13 cellular contexts compared by ENCODE assay signal in the genomic region with DNA sequence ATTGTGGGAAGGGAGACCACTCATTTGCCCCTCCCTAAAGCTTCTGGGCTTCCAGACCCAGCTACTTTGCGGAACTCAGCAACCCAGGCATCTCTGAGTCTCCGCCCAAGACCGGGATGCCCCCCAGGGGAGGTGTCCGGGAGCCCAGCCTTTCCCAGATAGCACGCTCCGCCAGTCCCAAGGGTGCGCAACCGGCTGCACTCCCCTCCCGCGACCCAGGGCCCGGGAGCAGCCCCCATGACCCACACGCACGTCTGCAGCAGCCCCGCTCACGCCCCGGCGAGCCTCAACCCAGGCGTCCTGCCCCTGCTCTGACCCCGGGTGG. TPM values are rescaled to one million over a fixed set of nuclear protein-coding genes. Genes with fewer than 3 reads are reported as not detected.
A peak's percentile ranks its signal among the peaks of the same experiment; 100 is the strongest.
DNase-seq lines count a peak whose midpoint lies in the region; ATAC-seq, FAIRE-seq and TF ChIP-seq lines count a peak whose summit lies in the region.
"Had no signal": no experiment of that assay in that cellular context is flagged by ENCODE, and none has a peak within 500 bp of the region (broad histone marks: within the 10 kb centered on the region; RNA-seq: fewer than 3 reads in every experiment).

EPO (plus strand) TSS at position 149 of the 325 bp plus-strand sequence. CDS start 513 bp downstream, outside the sequence.

- peak; percentile 33 for DNase-seq in GM23338 (ENCODE audit: low spot score)
- no peak for DNase-seq in mammary epithelial cell
- no peak for DNase-seq in keratinocyte (ENCODE audit: low read depth, low spot score)
- DNase-seq in RCC 7860 (ENCODE audit: low spot score): no peak
- DNase-seq in activated naive CD4-positive, alpha-beta T cell treated with Interleukin-2 at 50 U/mL for 16 hours: no peak
- no peak for DNase-seq in NCI-H82 (lab: John Stamatoyannopoulos, UW)
- no peak for DNase-seq in NCI-H774 (lab: John Stamatoyannopoulos, UW)
- DNase-seq: caudate nucleus, erythroblast, NCI-H1417 treated with DMSO at 0.1 percent for 48 hours, NCI-H510A, sigmoid colon had no signal

- intact Hi-C loops in mammary epithelial cell (cut with micrococcal nuclease): loop anchor here (1.0 kb wide), 2 partner anchors 106 to 132 kb away; partner anchors contain the start of gene SLC12A9

- no peaks in the 10 kb centered on the region for H4K20me1 ChIP-seq in GM23338 (replicated peaks; ENCODE audit: insufficient read depth)
- H4K20me1 ChIP-seq in mammary epithelial cell (ENCODE audit: insufficient read depth, low read length): no peaks in the 10 kb centered on the region
- H4K20me1 ChIP-seq in keratinocyte (ENCODE audit: control insufficient read depth, extremely low read depth, insufficient read depth, low read length): no peaks in the 10 kb centered on the region

- H3K4me3 Mint-ChIP-seq in GM23338: peak within 1 kb of the TSS; percentile 70

- CTCF ChIA-PET in mammary epithelial cell (lab: Charles Lee; ENCODE audit: low non-redundant PET): interaction anchor here (1.3 kb wide), 1 partner anchor 132 kb away, joined by 3 read pairs; the partner anchor contains the start of gene SLC12A9

- H3K36me3 ChIP-seq in GM23338 (ENCODE audit: insufficient read depth) (no peaks in the 10 kb centered on the region), mammary epithelial cell (ENCODE audit: insufficient read depth, low read length) (no peaks in the 10 kb centered on the region), keratinocyte (ENCODE audit: control insufficient read depth in 2 of 2, extremely low read depth in 1 of 2, insufficient read depth in 2 of 2, low read length in 2 of 2) (no peaks in the 10 kb centered on the region), skeletal muscle satellite cell (ENCODE audit: insufficient read depth, low read length) (no peaks in the 10 kb centered on the region)
- H3K36me3 ChIP-seq: sigmoid colon had no signal

- H3K27me3 Mint-ChIP-seq in GM23338 (ENCODE audit: insufficient read depth, low read depth, poor library complexity): peaks cover 42% of the 10 kb centered on the region

- TF ChIP-seq CTCF in GM23338 (conservative IDR thresholded peaks at IDR 0.05; ENCODE audit: low read depth in 2 of 2): no peak
- no peak for TF ChIP-seq CTCF in mammary epithelial cell (conservative IDR thresholded peaks at IDR 0.05 in 1 of 2, IDR thresholded peaks at IDR 0.05 in 1 of 2; ENCODE audit: extremely low read depth in 1 of 2, insufficient read depth in 1 of 2, low read depth in 1 of 2, low read length in 2 of 2)
- no peak for TF ChIP-seq CTCF in keratinocyte (optimal IDR thresholded peaks at IDR 0.05 in 1 of 3, IDR thresholded peaks at IDR 0.05 in 1 of 3, conservative IDR thresholded peaks at IDR 0.05 in 1 of 3; ENCODE audit: extremely low read depth in 1 of 3, insufficient read depth in 2 of 3, low read length in 3 of 3)

- H3K27ac Mint-ChIP-seq in GM23338: no peak within 1 kb of the TSS

- peaks cover 7% of the 10 kb centered on the region for H3K4me1 Mint-ChIP-seq in GM23338

- H3K36me3 Mint-ChIP-seq in GM23338 (ENCODE audit: low read depth): no peaks in the 10 kb centered on the region

- no peak within 1 kb of the TSS for H3K9ac ChIP-seq in mammary epithelial cell (ENCODE audit: insufficient read depth, low read length)
- no peak within 1 kb of the TSS for H3K9ac ChIP-seq in keratinocyte (ENCODE audit: control insufficient read depth, extremely low read depth, insufficient read depth, low read length)
- no peak within 1 kb of the TSS for H3K9ac ChIP-seq in skeletal muscle satellite cell (ENCODE audit: low read depth, low read length)

- FAIRE-seq in keratinocyte (lab: Jason Lieb, UNC) (no peak), RCC 7860 (lab: Jason Lieb, UNC) (no peak)

- H3K9me3 ChIP-seq in mammary epithelial cell (replicated peaks; ENCODE audit: insufficient read depth, low read length) (no peaks in the 10 kb centered on the region), keratinocyte (ENCODE audit: control insufficient read depth, low read depth, low read length) (no peaks in the 10 kb centered on the region), skeletal muscle satellite cell (replicated peaks; ENCODE audit: low read length) (no peaks in the 10 kb centered on the region)
- H3K9me3 ChIP-seq: sigmoid colon had no signal

- in situ Hi-C loops in mammary epithelial cell (cut with MboI; ENCODE audit: low sequenced_read_pairs in 2 of 2): loop anchor here in 1 of 2 donors (25.0 kb wide), 1 partner anchor 342 kb away; no protein-coding TSS in a partner anchor

- dilution Hi-C loops in mammary epithelial cell (cut with HindIII; ENCODE audit: low sequenced_read_pairs) (loop anchor here (5.0 kb wide), 1 partner anchor 47 kb away; no protein-coding TSS in a partner anchor), keratinocyte (cut with MboI; ENCODE audit: extremely low pct_ligation_motif_present, low sequenced_read_pairs) (no loop called here)

- H2AFZ ChIP-seq in GM23338 (peak within 1 kb of the TSS; percentile 93), mammary epithelial cell (ENCODE audit: low read depth, low read length) (peak within 1 kb of the TSS; percentile 39), keratinocyte (ENCODE audit: control insufficient read depth, low read length) (peak within 1 kb of the TSS; percentile 58)

- no peaks in the 10 kb centered on the region for H3K9me1 ChIP-seq in keratinocyte (ENCODE audit: control insufficient read depth, extremely low read depth, insufficient read depth, low read length)

- H3K4me3 ChIP-seq in GM23338 (peak within 1 kb of the TSS; percentile 74), mammary epithelial cell (replicated peaks in 1 of 3; ENCODE audit: insufficient read depth in 1 of 3, low read depth in 2 of 3, low read length in 3 of 3) (peak within 1 kb of the TSS in 1 of 3 experiments; percentile 31), keratinocyte (ENCODE audit: control insufficient read depth in 2 of 3, extremely low read depth in 1 of 3, insufficient read depth in 2 of 3, low read depth in 1 of 3, low read length in 3 of 3) (peak within 1 kb of the TSS in 2 of 3 experiments; percentile 40 to 43), skeletal muscle satellite cell (ENCODE audit: low read length) (no peak within 1 kb of the TSS)

- BruUV-seq in mammary epithelial cell (replicated peaks; lab: Mats Ljungman, UMichigan): no TSS peak

- peaks cover 2% of the 10 kb centered on the region; the same call in 2 of the 3 replicates for H3K9me3 Mint-ChIP-seq in GM23338

- no peaks in the 10 kb centered on the region for H3K79me2 ChIP-seq in GM23338 (replicated peaks; ENCODE audit: insufficient read depth)
- H3K79me2 ChIP-seq in mammary epithelial cell (ENCODE audit: insufficient read depth, low read length): no peaks in the 10 kb centered on the region
- H3K79me2 ChIP-seq in keratinocyte (ENCODE audit: control insufficient read depth, insufficient read depth, low read length): no peaks in the 10 kb centered on the region

- H3K27ac ChIP-seq in GM23338 (ENCODE audit: low read depth) (no peak within 1 kb of the TSS), mammary epithelial cell (ENCODE audit: insufficient read depth, low read depth, low read length) (no peak within 1 kb of the TSS), keratinocyte (ENCODE audit: control insufficient read depth, insufficient read depth, low read length) (no peak within 1 kb of the TSS)
- H3K27ac ChIP-seq: sigmoid colon had no signal

- H3K27me3 ChIP-seq in GM23338 (ENCODE audit: insufficient read depth) (peaks cover 38% of the 10 kb centered on the region), mammary epithelial cell (ENCODE audit: insufficient read depth, low read length) (peaks cover 19% of the 10 kb centered on the region), keratinocyte (ENCODE audit: control insufficient read depth, extremely low read depth, insufficient read depth, low read length) (peaks cover 17% of the 10 kb centered on the region), skeletal muscle satellite cell (ENCODE audit: control insufficient read depth, insufficient read depth, low read length) (peaks cover 47% of the 10 kb centered on the region)

- ATAC-seq in GM23338: peak; percentile 37

- H3K4me1 ChIP-seq in GM23338 (ENCODE audit: insufficient read depth) (peaks cover 9% of the 10 kb centered on the region; the same call in 1 of the 2 replicates), mammary epithelial cell (ENCODE audit: insufficient read depth, low read length) (peaks cover 3% of the 10 kb centered on the region), keratinocyte (ENCODE audit: control insufficient read depth, extremely low read depth, insufficient read depth, low read length) (peaks cover 5% of the 10 kb centered on the region), skeletal muscle satellite cell (ENCODE audit: control insufficient read depth, insufficient read depth, low read length) (peaks cover 3% of the 10 kb centered on the region)

- H3K9me2 ChIP-seq in GM23338 (ENCODE audit: insufficient read depth): no peaks in the 10 kb centered on the region

- 0% methylated on average over 1 of the region's 19 CpGs for WGBS in mammary epithelial cell (ENCODE audit: low coverage, missing lambda C conversion rate)

- peak within 1 kb of the TSS; percentile 88 for H3K4me2 ChIP-seq in GM23338
- H3K4me2 ChIP-seq in mammary epithelial cell (ENCODE audit: insufficient read depth, low read depth, low read length): peak within 1 kb of the TSS; percentile 64
- H3K4me2 ChIP-seq in keratinocyte (ENCODE audit: control insufficient read depth, extremely low read depth, insufficient read depth, low read depth, low read length): peak within 1 kb of the TSS; percentile 79
- peak within 1 kb of the TSS; percentile 50 for H3K4me2 ChIP-seq in skeletal muscle satellite cell (ENCODE audit: low read length)

- peaks cover 6% of the 10 kb centered on the region; the same call in 1 of the 2 replicates for H3F3A ChIP-seq in GM23338 (replicated peaks; ENCODE audit: low read depth)

TF ChIP-seq in GM23338, 12 proteins besides CTCF, POLR2A, EP300 and RAD21 (continues in another document):
- no peak for TF ChIP-seq ZNF114 (CRISPR knock-in tag; IDR thresholded peaks at IDR 0.05)
- no peak for TF ChIP-seq EZH2phosphoT487 (IDR thresholded peaks at IDR 0.05; ENCODE audit: unreplicated experiment)
- no peak for TF ChIP-seq ZNF331 (CRISPR knock-in tag; IDR thresholded peaks at IDR 0.05; ENCODE audit: low read depth)
- no peak for TF ChIP-seq JUNB (IDR thresholded peaks at IDR 0.05; ENCODE audit: unreplicated experiment)

RNA-seq across cellular contexts. Expression of gene EPO, which starts in this region (rescaled TPM):
- 0.89 TPM in 1 of 2 replicates, not detected in the other for total RNA-seq in GM23338 (2014; rRNA removed; shearing (Covaris generic))
- 0.97 and 1.0 TPM in 2 replicates for polyA plus RNA-seq in GM23338 (2016; fragmentation: Nextera tagmentation; extraction: Ambion mirVana)
- total RNA-seq in mammary epithelial cell: not detected
- polyA plus RNA-seq in mammary epithelial cell: not detected
- polyA minus RNA-seq in mammary epithelial cell: not detected
- 0.35 to 0.86 TPM (median 0.41 TPM) in 3 replicates for polyA plus RNA-seq in keratinocyte
- not detected for polyA plus RNA-seq in keratinocyte (2011; ENCODE audit: low read depth)
- 0.47 and 0.62 TPM in 2 replicates for polyA plus RNA-seq in keratinocyte (2011; cell fraction: cytosol; rRNA removed)
- polyA plus RNA-seq in keratinocyte (2011; cell fraction: nucleus; rRNA removed): 0.63 and 0.82 TPM in 2 replicates
- polyA plus RNA-seq in keratinocyte (2012; ENCODE audit: low replicate concordance): 0.56 and 0.76 TPM in 2 replicates
- 0.19 to 0.30 TPM in 2 of 3 replicates, not detected in the other for polyA minus RNA-seq in keratinocyte
- not detected for polyA minus RNA-seq in keratinocyte (2011; cell fraction: cytosol; rRNA and poly(A)+ RNA removed)
- not detected in 2 replicates for polyA minus RNA-seq in keratinocyte (2011; cell fraction: nucleus; rRNA and poly(A)+ RNA removed)
- total RNA-seq in skeletal muscle satellite cell (2012; rRNA removed): not detected in 2 replicates
- total RNA-seq: sigmoid colon had no signal
- polyA plus RNA-seq: sigmoid colon had no signal

Comparison
In these comparisons a context has a peak if more than half of its experiments do, and no peak if none do; other contexts are left out.
1. H2AFZ ChIP-seq: peak in every context shown above with its lines; median percentile 93 in GM23338; 58 in keratinocyte; 39 in mammary epithelial cell.